8 cellular contexts compared by ENCODE assay signal in the genomic region with DNA sequence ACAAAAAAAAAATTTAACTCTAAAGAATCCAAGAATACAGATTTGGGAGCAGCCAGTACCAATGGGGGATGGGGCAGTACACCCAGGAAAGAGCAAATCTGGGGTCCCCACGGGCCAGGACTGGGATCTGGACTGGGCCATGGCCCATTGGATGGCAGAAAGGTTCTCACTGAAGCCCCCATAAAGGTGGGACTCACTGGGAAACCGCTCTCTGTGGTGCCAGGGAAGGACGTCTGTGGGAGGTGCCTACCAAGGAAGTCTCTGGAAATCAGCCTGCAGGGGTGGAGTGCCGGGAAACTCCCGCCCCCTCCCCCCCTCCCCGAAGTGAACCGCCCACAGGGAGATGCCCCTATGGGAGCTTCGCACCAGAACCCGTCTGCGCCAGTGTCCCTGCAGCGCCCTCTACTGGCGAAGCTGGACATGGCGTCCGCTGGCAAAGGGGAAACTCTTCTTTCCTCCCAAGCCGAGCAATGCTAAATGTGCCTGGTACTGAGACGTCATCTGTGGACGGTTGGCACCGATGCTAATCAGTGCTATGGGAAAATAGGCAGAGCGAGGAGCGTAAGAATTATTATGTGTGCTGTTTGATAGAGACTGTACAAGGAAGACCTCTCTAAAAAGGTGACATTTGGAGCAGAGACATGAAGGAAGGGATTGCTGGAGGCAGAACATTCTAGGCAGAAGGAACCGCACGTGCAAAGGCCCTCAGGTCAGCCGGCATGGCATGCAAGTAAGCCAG.
DNase-seq lines count a peak whose midpoint lies in the region; ATAC-seq lines count a peak whose summit lies in the region.

No MANE protein-coding gene starts in this region.

- DNase-seq in NCI-H2107 (lab: John Stamatoyannopoulos, UW) (peak; percentile 39), NCI-H2107 treated with DMSO at 0.1 percent for 48 hours (lab: John Stamatoyannopoulos, UW; ENCODE audit: unreplicated experiment) (no peak), RPMI8226 (peak; percentile 61), Right ventricle myocardium superior (peak; percentile 86), putamen (ENCODE audit: low spot score) (peak; percentile 73), NCI-H446 treated with DMSO at 0.1 percent for 48 hours (lab: John Stamatoyannopoulos, UW) (no peak)
- DNase-seq in activated effector memory CD4-positive, alpha-beta T cell treated with Interleukin-2 at 50 U/mL for 16 hours, result peak; percentile 77

- intact Hi-C loops in Right ventricle myocardium superior (cut with DNase I), result loop anchor here (5.0 kb wide), 1 partner anchor 268 kb away; no protein-coding TSS in a partner anchor

- ATAC-seq in HG03342 (IDR thresholded peaks at IDR 0.05; ENCODE audit: unreplicated experiment), result peak; percentile 80
- peak; percentile 82 for ATAC-seq in Right ventricle myocardium superior (ENCODE audit: poor library complexity)

Comparison
In these comparisons a context has a peak if more than half of its experiments do, and no peak if none do; other contexts are left out.
1. DNase-seq: peak in NCI-H2107 (single experiment), RPMI8226 (single experiment), activated effector memory CD4-positive, alpha-beta T cell treated with Interleukin-2 at 50 U/mL for 16 hours (single experiment), Right ventricle myocardium superior (single experiment) and putamen (single experiment); none in NCI-H2107 treated with DMSO at 0.1 percent for 48 hours (single experiment) and NCI-H446 treated with DMSO at 0.1 percent for 48 hours (single experiment).